ENCODE assay signal across 28 cellular contexts in genomic region chr7:41820117-41820671, GRCh38.
"Had no signal": no experiment of that assay in that cellular context is flagged by ENCODE, and none has a peak within 500 bp of the region (broad histone marks: within the 10 kb centered on the region; RNA-seq: fewer than 3 reads in every experiment).

No MANE protein-coding gene starts in this region.

- H3K36me3 ChIP-seq: adrenal gland, esophagus muscularis mucosa, gastrocnemius medialis, pancreas, prostate gland, sigmoid colon, stomach, tibial nerve had no signal

- H3K27ac ChIP-seq: adrenal gland, esophagus muscularis mucosa, gastrocnemius medialis, hepatocyte, pancreas, prostate gland, sigmoid colon, stomach, tibial nerve, VCaP had no signal

- ATAC-seq: gastrocnemius medialis; left colon; naive thymus-derived CD4-positive, alpha-beta T cell; pancreas; stimulated activated naive B cell treated with anti-CD40 and anti-IgM and Interleukin-4, amounts not matched to agents 10 μg/mL and 1 μg/mL and 100 μg/mL, for 72 hours had no signal

- H3K4me1 ChIP-seq: adrenal gland, gastrocnemius medialis, pancreas, prostate gland, sigmoid colon, stomach, tibial nerve had no signal

- H2AFZ ChIP-seq: hepatocyte had no signal

- H3K4me3 ChIP-seq: adrenal gland, esophagus muscularis mucosa, gastrocnemius medialis, hepatocyte, pancreas, prostate gland, sigmoid colon, stomach, tibial nerve had no signal

- DNase-seq: activated CD4-positive, alpha-beta T cell treated with anti-CD3 and anti-CD28 coated beads for 4 hours; activated CD4-positive, alpha-beta T cell treated with anti-CD3 and anti-CD28 coated beads, Interleukin-2, amount 50 U/mL, for 48 hours; activated CD8-positive, alpha-beta memory T cell treated with anti-CD3 and anti-CD28 coated beads, Interleukin-2, amount 50 U/mL, for 4 hours; activated effector memory CD4-positive, alpha-beta T cell treated with anti-CD3 and anti-CD28 coated beads, Interleukin-2, amount 50 U/mL, for 16 hours; activated naive CD4-positive, alpha-beta T cell treated with anti-CD3 and anti-CD28 coated beads for 36 hours; activated naive CD8-positive, alpha-beta T cell treated with anti-CD3 and anti-CD28 coated beads for 36 hours; activated T-cell treated with anti-CD3 and anti-CD28 coated beads, Interleukin-2, amount 50 U/mL, for 1 hour; adrenal gland; dermis blood vessel endothelial cell; effector CD4-positive, alpha-beta T cell; gastrocnemius medialis; islet precursor cell; left colon; mammary epithelial cell; naive thymus-derived CD4-positive, alpha-beta T cell; pancreas; retina; sigmoid colon; stimulated activated CD4-positive, alpha-beta T cell treated with anti-CD3 and anti-CD28 coated beads, Interleukin-15, amount 100 ng/mL, for 24 hours; stimulated activated CD4-positive, alpha-beta T cell treated with anti-CD3 and anti-CD28 coated beads, Interleukin-2, amount 100 ng/mL, for 24 hours; stimulated activated naive B cell treated with anti-CD40 and anti-IgM and Interleukin-4, amounts not matched to agents 10 μg/mL and 1 μg/mL and 100 μg/mL, for 72 hours; stomach; T-helper 9 cell had no signal

- H3K27me3 ChIP-seq: adrenal gland, esophagus muscularis mucosa, gastrocnemius medialis, hepatocyte, pancreas, sigmoid colon, stomach, tibial nerve had no signal

- H3K9me3 ChIP-seq: esophagus muscularis mucosa, gastrocnemius medialis, pancreas, prostate gland, sigmoid colon had no signal

- H3K4me2 ChIP-seq: hepatocyte had no signal
